26 cellular contexts compared by ENCODE assay signal in genomic region chr12:121085113-121085841, GRCh38. TPM values are rescaled to one million over a fixed set of nuclear protein-coding genes. Genes with fewer than 3 reads are reported as not detected.
"Had no signal": no experiment of that assay in that cellular context is flagged by ENCODE, and none has a peak within 500 bp of the region (broad histone marks: within the 10 kb centered on the region; RNA-seq: fewer than 3 reads in every experiment).

No MANE protein-coding gene starts in this region.

- H3K27ac ChIP-seq: foreskin keratinocyte, heart right ventricle, lower lobe of right lung, neutrophil, ovary, skin epidermis, stomach, thyroid gland, upper lobe of right lung, WERI-Rb-1 had no signal

- H3K4me1 ChIP-seq: foreskin keratinocyte, lower lobe of right lung, stomach, thyroid gland, upper lobe of right lung had no signal

- H3K36me3 ChIP-seq: heart right ventricle, lower lobe of right lung, neutrophil, ovary, stomach, thyroid gland, upper lobe of right lung, WERI-Rb-1 had no signal

- H3K27me3 ChIP-seq: heart right ventricle, neutrophil, ovary, stomach, thyroid gland, upper lobe of right lung had no signal

- ATAC-seq: activated CD4-positive, CD25-positive, alpha-beta regulatory T cell treated with anti-CD3 and anti-CD28 coated beads, Interleukin-2, amount 50 U/mL, for 24 hours; activated naive CD8-positive, alpha-beta T cell treated with anti-CD3 and anti-CD28 coated beads, Interleukin-2, amount 50 U/mL, for 24 hours; foreskin keratinocyte; heart right ventricle; left lobe of liver; lower lobe of right lung; natural killer cell treated with Interleukin-12 subunit alpha and Interleukin-12 subunit beta and Interleukin-15 and Interleukin-18, amount 100 ng/mL, for 72 hours; sciatic nerve; T-helper 17 cell; upper lobe of right lung had no signal

- H3K9me3 ChIP-seq: heart right ventricle, lower lobe of right lung, neutrophil, ovary, stomach, thyroid gland, upper lobe of right lung had no signal

- DNase-seq: activated CD4-positive, alpha-beta memory T cell treated with anti-CD3 and anti-CD28 coated beads, Interleukin-2, amount 10 ng/mL, durations not matched to agents 7 days and 5 days; activated CD4-positive, alpha-beta T cell treated with anti-CD3 and anti-CD28 coated beads for 48 hours; activated naive CD8-positive, alpha-beta T cell treated with anti-CD3 and anti-CD28 coated beads, Interleukin-2, amount 50 U/mL, for 24 hours; activated T-cell treated with anti-CD3 and anti-CD28 coated beads, Interleukin-2, amount 50 U/mL, for 48 hours; central memory CD4-positive, alpha-beta T cell; foreskin keratinocyte; heart right ventricle; kidney glomerular epithelial cell; lower lobe of right lung; mesenchymal stem cell; ovary; stimulated activated CD4-positive, alpha-beta T cell treated with anti-CD3 and anti-CD28 coated beads, Interleukin-12 subunit alpha, Interleukin-12 subunit beta, amount 100 ng/mL, for 4 hours; stimulated activated CD4-positive, alpha-beta T cell treated with anti-CD3 and anti-CD28 coated beads, Interleukin-4, amount 100 ng/mL, for 24 hours; stomach; T-helper 17 cell; T1000; thyroid gland; upper lobe of right lung; WERI-Rb-1 had no signal

- H3K4me3 ChIP-seq: heart right ventricle, lower lobe of right lung, ovary, skin epidermis, stomach, thyroid gland, upper lobe of right lung had no signal

RNA-seq across cellular contexts. Expression of gene OASL, which starts 46.2 kb away (rescaled TPM):
- total RNA-seq: progenitor cell of endocrine pancreas had no signal

RNA-seq across cellular contexts. Expression of gene P2RX7, which starts 47.4 kb away (rescaled TPM):
- total RNA-seq: progenitor cell of endocrine pancreas had no signal
